22 cellular contexts compared by ENCODE assay signal in the genomic region with DNA sequence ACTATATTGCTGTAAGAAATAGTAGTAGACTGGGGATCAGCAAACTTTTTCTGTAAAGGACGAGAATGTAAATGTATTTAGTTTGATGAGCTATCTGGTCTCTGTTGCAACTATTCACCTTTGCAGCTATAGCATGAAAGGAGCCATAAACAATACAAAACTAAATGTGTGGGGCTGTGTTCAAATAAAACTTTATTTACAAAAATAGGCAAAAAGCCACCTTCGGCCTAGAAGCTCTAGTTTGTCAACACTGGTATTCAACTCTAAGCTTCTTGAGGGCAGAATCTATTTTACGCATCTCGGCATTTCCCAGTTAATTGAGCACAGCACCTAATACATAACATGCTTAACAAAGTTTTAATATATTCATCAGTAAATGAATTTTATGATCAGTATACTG.
"Had no signal": no experiment of that assay in that cellular context is flagged by ENCODE, and none has a peak within 500 bp of the region (broad histone marks: within the 10 kb centered on the region; RNA-seq: fewer than 3 reads in every experiment).

No MANE protein-coding gene starts in this region.

- DNase-seq: effector memory CD4-positive, alpha-beta T cell; esophagus squamous epithelium; glutamatergic neuron; kidney; left cardiac atrium; left ventricle myocardium inferior; ovary; sigmoid colon; stimulated activated CD4-positive, alpha-beta T cell treated with anti-CD3 and anti-CD28 coated beads, Interleukin-2, amount 100 ng/mL, for 24 hours; stimulated activated CD4-positive, alpha-beta T cell treated with anti-CD3 and anti-CD28 coated beads, Interleukin-4, amount 100 ng/mL, for 4 hours; stimulated activated naive B cell treated with anti-CD40 and anti-IgM and Interleukin-4, amounts not matched to agents 10 μg/mL and 1 μg/mL and 100 μg/mL, for 72 hours; stimulated activated naive CD8-positive, alpha-beta T cell treated with anti-CD3 and anti-CD28 coated beads, Interleukin-15, amount 100 ng/mL, for 72 hours; testis; upper lobe of right lung had no signal

- H3K4me1 ChIP-seq: lower lobe of right lung, right atrium auricular region, testis had no signal

- H3K36me3 ChIP-seq: esophagus squamous epithelium, gastroesophageal sphincter, left ventricle myocardium inferior, lower lobe of right lung, neural progenitor cell, ovary, right atrium auricular region, sigmoid colon, tibial nerve, upper lobe of right lung had no signal

- H3K4me3 ChIP-seq: esophagus squamous epithelium, gastroesophageal sphincter, left ventricle myocardium inferior, lower lobe of right lung, neural progenitor cell, ovary, right atrium auricular region, sigmoid colon, skin epidermis, testis, tibial nerve, upper lobe of right lung had no signal

- H2AFZ ChIP-seq: neural progenitor cell had no signal

- H3K4me1 Mint-ChIP-seq: memory B cell; stimulated activated naive B cell treated with anti-CD40 and anti-IgM and Interleukin-4, amounts not matched to agents 10 μg/mL and 1 μg/mL and 100 μg/mL, for 72 hours; stimulated activated naive CD8-positive, alpha-beta T cell treated with anti-CD3 and anti-CD28 coated beads, Interleukin-15, amount 100 ng/mL, for 72 hours had no signal

- ATAC-seq: natural killer cell treated with Interleukin-12 subunit alpha and Interleukin-12 subunit beta and Interleukin-15 and Interleukin-18, amount 100 ng/mL, for 72 hours; stimulated activated naive CD8-positive, alpha-beta T cell treated with anti-CD3 and anti-CD28 coated beads, Interleukin-15, amount 100 ng/mL, for 72 hours had no signal

- H3K9ac ChIP-seq: neural progenitor cell had no signal

- H3K4me2 ChIP-seq: neural progenitor cell had no signal

- H3K27ac ChIP-seq: esophagus squamous epithelium, gastroesophageal sphincter, left ventricle myocardium inferior, lower lobe of right lung, neural progenitor cell, ovary, right atrium auricular region, sigmoid colon, skin epidermis, testis, tibial nerve, upper lobe of right lung had no signal

- H3K9me3 Mint-ChIP-seq: neural progenitor cell; stimulated activated naive CD8-positive, alpha-beta T cell treated with anti-CD3 and anti-CD28 coated beads, Interleukin-15, amount 100 ng/mL, for 72 hours had no signal

- H3K4me3 Mint-ChIP-seq: memory B cell; natural killer cell treated with Interleukin-12 subunit alpha and Interleukin-12 subunit beta and Interleukin-15 and Interleukin-18, amount 100 ng/mL, for 72 hours; neural progenitor cell; stimulated activated naive B cell treated with anti-CD40 and anti-IgM and Interleukin-4, amounts not matched to agents 10 μg/mL and 1 μg/mL and 100 μg/mL, for 72 hours; stimulated activated naive CD8-positive, alpha-beta T cell treated with anti-CD3 and anti-CD28 coated beads, Interleukin-15, amount 100 ng/mL, for 72 hours had no signal

- H3K9me3 ChIP-seq: esophagus squamous epithelium, gastroesophageal sphincter, left ventricle myocardium inferior, lower lobe of right lung, ovary, right atrium auricular region, sigmoid colon, testis, tibial nerve, upper lobe of right lung had no signal

- H3K27me3 Mint-ChIP-seq: memory B cell; natural killer cell treated with Interleukin-12 subunit alpha and Interleukin-12 subunit beta and Interleukin-15 and Interleukin-18, amount 100 ng/mL, for 72 hours; stimulated activated naive B cell treated with anti-CD40 and anti-IgM and Interleukin-4, amounts not matched to agents 10 μg/mL and 1 μg/mL and 100 μg/mL, for 72 hours; stimulated activated naive CD8-positive, alpha-beta T cell treated with anti-CD3 and anti-CD28 coated beads, Interleukin-15, amount 100 ng/mL, for 72 hours had no signal

- H3K36me3 Mint-ChIP-seq: memory B cell; neural progenitor cell; stimulated activated naive B cell treated with anti-CD40 and anti-IgM and Interleukin-4, amounts not matched to agents 10 μg/mL and 1 μg/mL and 100 μg/mL, for 72 hours had no signal

- H3K27ac Mint-ChIP-seq: memory B cell; natural killer cell treated with Interleukin-12 subunit alpha and Interleukin-12 subunit beta and Interleukin-15 and Interleukin-18, amount 100 ng/mL, for 72 hours; neural progenitor cell; stimulated activated naive B cell treated with anti-CD40 and anti-IgM and Interleukin-4, amounts not matched to agents 10 μg/mL and 1 μg/mL and 100 μg/mL, for 72 hours; stimulated activated naive CD8-positive, alpha-beta T cell treated with anti-CD3 and anti-CD28 coated beads, Interleukin-15, amount 100 ng/mL, for 72 hours had no signal

- H3K27me3 ChIP-seq: esophagus squamous epithelium, gastroesophageal sphincter, neural progenitor cell, ovary, right atrium auricular region, sigmoid colon, testis, tibial nerve, upper lobe of right lung had no signal
